In the genomic region with DNA sequence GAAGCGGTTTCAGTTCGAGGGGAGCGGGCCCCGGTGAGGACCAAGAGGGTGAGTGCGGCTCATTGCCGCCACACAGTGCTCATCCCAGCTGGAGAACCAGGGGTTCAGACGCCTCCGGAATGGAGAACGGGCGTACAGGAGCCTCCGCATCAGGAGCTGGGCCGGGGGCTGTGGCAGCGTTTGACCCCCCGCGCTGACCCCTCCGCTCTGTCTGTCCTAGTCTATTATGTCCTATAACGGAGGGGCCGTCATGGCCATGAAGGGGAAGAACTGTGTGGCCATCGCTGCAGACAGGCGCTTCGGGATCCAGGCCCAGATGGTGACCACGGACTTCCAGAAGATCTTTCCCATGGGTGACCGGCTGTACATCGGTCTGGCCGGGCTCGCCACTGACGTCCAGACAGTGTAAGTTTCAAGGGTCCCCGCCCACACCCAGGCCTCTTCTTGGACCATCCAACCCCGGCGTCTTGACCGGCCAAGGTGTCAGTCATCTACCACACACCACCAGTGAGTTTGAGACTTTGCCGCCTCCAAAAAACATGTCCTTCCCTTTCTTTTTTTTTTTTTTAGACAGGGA, we compare ENCODE assay signal across 8 cellular contexts. TPM values are rescaled to one million over a fixed set of nuclear protein-coding genes. Genes with fewer than 3 reads are reported as not detected.
DNase-seq lines count a peak whose midpoint lies in the region; TF ChIP-seq lines count a peak whose summit lies in the region.

No MANE protein-coding gene starts in this region.

- no peak for TF ChIP-seq CTCF in OCI-LY3 (IDR thresholded peaks at IDR 0.05; ENCODE audit: low read depth, low read length)
- no peak for TF ChIP-seq CTCF in epithelial cell of proximal tubule (conservative IDR thresholded peaks at IDR 0.05; ENCODE audit: low read depth, low read length)
- TF ChIP-seq CTCF in parathyroid adenoma (IDR thresholded peaks at IDR 0.05), result no peak

- H3K9ac ChIP-seq in OCI-LY3 (ENCODE audit: low read length) (peak overlapping the region; percentile 90), parathyroid adenoma (peak overlapping the region; percentile 65)

- H3K4me3 ChIP-seq in OCI-LY3 (ENCODE audit: low read length) (peak overlapping the region; percentile 79), epithelial cell of proximal tubule (ENCODE audit: low read depth, low read length) (peak overlapping the region; percentile 99), parathyroid adenoma (ENCODE audit: low read depth, low read length) (peak overlapping the region; percentile 97)

- in situ Hi-C loops in KBM-7 (cut with MboI; ENCODE audit: low pct_unique_long_range_greater_than_20kb, low sequenced_read_pairs), result no loop called here

- H3K4me1 ChIP-seq in OCI-LY3 (ENCODE audit: low read length) (peaks cover 23% of the 10 kb centered on the region), parathyroid adenoma (peaks cover 25% of the 10 kb centered on the region)

- H3K9me3 Mint-ChIP-seq in T-helper 1 cell treated with Interleukin-12 subunit alpha and Interleukin-12 subunit beta and Interleukin-4 antibody, amounts not matched to agents 30 μg/mL and 1 μg/mL, for 36 hours, result no peaks in the 10 kb centered on the region

- H3K36me3 ChIP-seq in OCI-LY3 (replicated peaks; ENCODE audit: low read depth, low read length), result peaks cover 22% of the 10 kb centered on the region
- no peaks in the 10 kb centered on the region for H3K36me3 ChIP-seq in parathyroid adenoma (ENCODE audit: control insufficient read depth, insufficient read depth, low read length)

- H3K4me2 ChIP-seq in OCI-LY3 (ENCODE audit: low read length) (peak overlapping the region; percentile 79), parathyroid adenoma (ENCODE audit: low read length) (peak overlapping the region; percentile 83)

- H2AFZ ChIP-seq in OCI-LY3 (ENCODE audit: low read depth, low read length) (no peak overlapping the region; the same call in 1 of the 2 replicates), parathyroid adenoma (peak overlapping the region; percentile 87)

- H3K27me3 ChIP-seq in OCI-LY3 (ENCODE audit: low read depth, low read length) (no peaks in the 10 kb centered on the region), parathyroid adenoma (ENCODE audit: control insufficient read depth, insufficient read depth, low read length) (no peaks in the 10 kb centered on the region)

- H3K27ac Mint-ChIP-seq in T-helper 1 cell treated with Interleukin-12 subunit alpha and Interleukin-12 subunit beta and Interleukin-4 antibody, amounts not matched to agents 30 μg/mL and 1 μg/mL, for 36 hours, result peak overlapping the region; percentile 94

- peaks cover 23% of the 10 kb centered on the region for H3K27me3 Mint-ChIP-seq in T-helper 1 cell treated with Interleukin-12 subunit alpha and Interleukin-12 subunit beta and Interleukin-4 antibody, amounts not matched to agents 30 μg/mL and 1 μg/mL, for 36 hours (ENCODE audit: low read depth)

- H4K20me1 ChIP-seq in OCI-LY3 (ENCODE audit: insufficient read depth, low read length), result no peaks in the 10 kb centered on the region

- H3K27ac ChIP-seq in OCI-LY3 (ENCODE audit: low read length), result peak overlapping the region; percentile 61
- H3K27ac ChIP-seq in parathyroid adenoma, result peak overlapping the region; percentile 96

- H3K79me2 ChIP-seq in OCI-LY3 (ENCODE audit: low read length) (peaks cover 26% of the 10 kb centered on the region), parathyroid adenoma (peaks cover 28% of the 10 kb centered on the region)

- DNase-seq in T-helper 1 cell (no peak), epithelial cell of proximal tubule (ENCODE audit: low read depth) (no peak), GOT3 (lab: John Stamatoyannopoulos, UW) (no peak), NCI-H2196 treated with DMSO at 0.1 percent for 48 hours (lab: John Stamatoyannopoulos, UW; ENCODE audit: unreplicated experiment) (no peak), KBM-7 (no peak)

- peaks cover 19% of the 10 kb centered on the region for H3K36me3 Mint-ChIP-seq in T-helper 1 cell treated with Interleukin-12 subunit alpha and Interleukin-12 subunit beta and Interleukin-4 antibody, amounts not matched to agents 30 μg/mL and 1 μg/mL, for 36 hours (ENCODE audit: low read depth)

- no peaks in the 10 kb centered on the region for H3K9me3 ChIP-seq in OCI-LY3 (ENCODE audit: insufficient read depth, low read length)
- no peaks in the 10 kb centered on the region for H3K9me3 ChIP-seq in parathyroid adenoma (ENCODE audit: control insufficient read depth, low read length)

- peak overlapping the region; percentile 99 for H3K4me3 Mint-ChIP-seq in T-helper 1 cell treated with Interleukin-12 subunit alpha and Interleukin-12 subunit beta and Interleukin-4 antibody, amounts not matched to agents 30 μg/mL and 1 μg/mL, for 36 hours

- peaks cover 29% of the 10 kb centered on the region for H3K4me1 Mint-ChIP-seq in T-helper 1 cell treated with Interleukin-12 subunit alpha and Interleukin-12 subunit beta and Interleukin-4 antibody, amounts not matched to agents 30 μg/mL and 1 μg/mL, for 36 hours (ENCODE audit: low read depth)

RNA-seq across cellular contexts. Expression of a gene that starts 0.5 kb away (rescaled TPM):
- total RNA-seq in epithelial cell of proximal tubule, result 311 and 436 TPM in 2 replicates

RNA-seq across cellular contexts. Expression of a gene that starts 4.9 kb away (rescaled TPM):
- total RNA-seq in epithelial cell of proximal tubule, result 6.1 and 7.6 TPM in 2 replicates

RNA-seq across cellular contexts. Expression of a gene that starts 22.9 kb away (rescaled TPM):
- 9.4 and 19.3 TPM in 2 replicates for total RNA-seq in epithelial cell of proximal tubule

RNA-seq across cellular contexts. Expression of a gene that starts 46.3 kb away (rescaled TPM):
- total RNA-seq in epithelial cell of proximal tubule, result 20.9 and 39.0 TPM in 2 replicates

RNA-seq across cellular contexts. Expression of a gene that starts 47.9 kb away (rescaled TPM):
- 25.0 and 34.2 TPM in 2 replicates for total RNA-seq in epithelial cell of proximal tubule
